In the genomic region with DNA sequence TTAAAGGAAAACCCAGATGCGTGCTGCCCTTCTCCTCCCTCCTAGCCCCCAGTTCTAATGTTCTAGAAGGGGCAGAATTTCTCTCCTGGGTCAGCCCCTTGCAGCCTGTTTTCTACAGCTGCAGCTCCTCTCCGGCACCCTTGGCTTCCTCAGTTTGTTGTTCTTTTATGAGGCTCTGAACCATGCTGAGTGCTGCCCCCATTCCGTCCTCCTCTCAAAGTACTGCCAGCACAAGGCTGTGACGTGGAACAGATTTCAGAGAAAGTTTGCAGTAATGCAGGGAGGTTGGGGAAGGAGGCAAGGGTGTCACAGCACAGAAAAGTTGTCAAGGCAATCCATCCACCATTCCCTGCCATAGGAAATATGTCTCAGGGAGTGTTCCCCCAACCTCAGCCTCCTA, we compare ENCODE assay signal across 14 cellular contexts.
DNase-seq lines count a peak whose midpoint lies in the region; ATAC-seq and TF ChIP-seq lines count a peak whose summit lies in the region.
"Had no signal": no experiment of that assay in that cellular context is flagged by ENCODE, and none has a peak within 500 bp of the region (broad histone marks: within the 10 kb centered on the region; RNA-seq: fewer than 3 reads in every experiment).

No MANE protein-coding gene starts in this region.

- H3K9me2 ChIP-seq in hepatocyte (replicated peaks; ENCODE audit: insufficient read depth): no peaks in the 10 kb centered on the region

- intact Hi-C loops in prostate gland (cut with DNase I): loop anchor here (5.0 kb wide), 1 partner anchor 35 kb away; no protein-coding TSS in a partner anchor
- intact Hi-C loops in lower leg skin (cut with DNase I; ENCODE audit: low total_unique reads): no loop called here

- TF ChIP-seq CTCF in hepatocyte (IDR thresholded peaks at IDR 0.05; ENCODE audit: poor library complexity) (no peak), prostate gland (IDR thresholded peaks at IDR 0.05) (no peak), lower leg skin (IDR thresholded peaks at IDR 0.05) (no peak)

- DNase-seq in Ammon's horn (ENCODE audit: low spot score): peak; percentile 72
- no peak for DNase-seq in activated naive CD8-positive, alpha-beta T cell treated with anti-CD3 and anti-CD28 coated beads, Interleukin-2, amount 50 U/mL, for 24 hours
- no peak for DNase-seq in hepatocyte (ENCODE audit: low spot score)
- no peak for DNase-seq in prostate gland (ENCODE audit: low spot score)
- DNase-seq in lower leg skin (ENCODE audit: low spot score in 2 of 2): no peak
- DNase-seq in HuH-7.5 (ENCODE audit: low spot score): no peak
- DNase-seq in RPMI8226: no peak
- DNase-seq in NCI-H526 (lab: John Stamatoyannopoulos, UW): no peak
- DNase-seq: ACHN, activated B cell treated with CpG ODN at 0.5 μM for 24 hours, activated T-cell treated with anti-CD3 and anti-CD28 coated beads for 4 hours, DMS 273 treated with DMSO at 0.1 percent for 48 hours, mucosa of descending colon, MV-4-11 had no signal

- H3K9me3 ChIP-seq in hepatocyte (ENCODE audit: low read depth) (no peaks in the 10 kb centered on the region), prostate gland (no peaks in the 10 kb centered on the region)
- H3K9me3 ChIP-seq: mucosa of descending colon had no signal

- H3K79me2 ChIP-seq in hepatocyte: no peaks in the 10 kb centered on the region

- peaks cover 2% of the 10 kb centered on the region for H3K27me3 Mint-ChIP-seq in activated naive CD8-positive, alpha-beta T cell treated with anti-CD3 and anti-CD28 coated beads, Interleukin-2, amount 50 U/mL, for 24 hours
- H3K27me3 Mint-ChIP-seq: activated B cell treated with CpG ODN at 0.5 μM for 24 hours had no signal

- TF ChIP-seq POLR2A in prostate gland (IDR thresholded peaks at IDR 0.05): no peak
- no peak for TF ChIP-seq POLR2A in lower leg skin (IDR thresholded peaks at IDR 0.05)

- peaks cover 64% of the 10 kb centered on the region for H3K36me3 Mint-ChIP-seq in activated naive CD8-positive, alpha-beta T cell treated with anti-CD3 and anti-CD28 coated beads, Interleukin-2, amount 50 U/mL, for 24 hours (ENCODE audit: low read depth)

- peak overlapping the region; percentile 59 for H3K4me3 Mint-ChIP-seq in activated naive CD8-positive, alpha-beta T cell treated with anti-CD3 and anti-CD28 coated beads, Interleukin-2, amount 50 U/mL, for 24 hours
- H3K4me3 Mint-ChIP-seq: activated B cell treated with CpG ODN at 0.5 μM for 24 hours had no signal

- H4K20me1 ChIP-seq in hepatocyte (ENCODE audit: insufficient read depth, poor library complexity, severe bottlenecking): no peaks in the 10 kb centered on the region

- peaks cover 60% of the 10 kb centered on the region for H3K4me1 Mint-ChIP-seq in activated naive CD8-positive, alpha-beta T cell treated with anti-CD3 and anti-CD28 coated beads, Interleukin-2, amount 50 U/mL, for 24 hours

- no peaks in the 10 kb centered on the region for H3K9me3 Mint-ChIP-seq in activated naive CD8-positive, alpha-beta T cell treated with anti-CD3 and anti-CD28 coated beads, Interleukin-2, amount 50 U/mL, for 24 hours
- H3K9me3 Mint-ChIP-seq: activated B cell treated with CpG ODN at 0.5 μM for 24 hours had no signal

- H3K27me3 ChIP-seq in hepatocyte (no peaks in the 10 kb centered on the region), prostate gland (replicated peaks; ENCODE audit: insufficient read depth) (no peaks in the 10 kb centered on the region)

- H2AFZ ChIP-seq in hepatocyte: no peak overlapping the region

- H3K4me3 ChIP-seq in hepatocyte (no peak overlapping the region), prostate gland (no peak overlapping the region), lower leg skin (ENCODE audit: low read depth, poor library complexity, severe bottlenecking) (no peak overlapping the region)
- H3K4me3 ChIP-seq: mucosa of descending colon had no signal

- H3K27ac ChIP-seq in hepatocyte (peak overlapping the region; percentile 24), prostate gland (peak overlapping the region; percentile 53 to 58)

- H3K4me1 ChIP-seq in hepatocyte (ENCODE audit: insufficient read depth): peaks cover 54% of the 10 kb centered on the region
- peaks cover 7% of the 10 kb centered on the region for H3K4me1 ChIP-seq in prostate gland (replicated peaks)

- no peak overlapping the region for H3K27ac Mint-ChIP-seq in activated naive CD8-positive, alpha-beta T cell treated with anti-CD3 and anti-CD28 coated beads, Interleukin-2, amount 50 U/mL, for 24 hours
- H3K27ac Mint-ChIP-seq: activated B cell treated with CpG ODN at 0.5 μM for 24 hours had no signal

- no peak for ATAC-seq in activated naive CD8-positive, alpha-beta T cell treated with anti-CD3 and anti-CD28 coated beads, Interleukin-2, amount 50 U/mL, for 24 hours
- ATAC-seq: mucosa of descending colon had no signal

- WGBS in hepatocyte (ENCODE audit: low lambda C conversion rate, missing lambda C conversion rate): 67% methylated on average over 4 of the region's 4 CpGs
- 38% methylated on average over 4 of the region's 4 CpGs for WGBS in prostate gland
- WGBS in lower leg skin, 2 donors: 88 to 93% methylated on average over 4 of the region's 4 CpGs

- no peak overlapping the region for H3K4me2 ChIP-seq in hepatocyte

- H3K36me3 ChIP-seq in hepatocyte (replicated peaks; ENCODE audit: insufficient read depth, low read depth) (no peaks in the 10 kb centered on the region), prostate gland (no peaks in the 10 kb centered on the region)
